Comparison of ENCODE assay signal across 1 cellular context in genomic region chr3:133593243-133593642, GRCh38.
A peak's percentile ranks its signal among the peaks of the same experiment; 100 is the strongest.
TF ChIP-seq lines count a peak whose summit lies in the region.

No MANE protein-coding gene starts in this region.

TF ChIP-seq in GM12878, 131 proteins besides CTCF, POLR2A, EP300 and RAD21:
- TF ChIP-seq SP1 (IDR thresholded peaks at IDR 0.05; ENCODE audit: low read depth, low read length) (no peak), ATF2 (IDR thresholded peaks at IDR 0.05; ENCODE audit: low read length) (0 out of 2 replicates have a peak, but pooled peaks have one; percentile 34), BRCA1 (IDR thresholded peaks at IDR 0.05; ENCODE audit: low read depth, low read length) (no peak), EED (IDR thresholded peaks at IDR 0.05; ENCODE audit: low read depth) (no peak), EGR1 (IDR thresholded peaks at IDR 0.05; ENCODE audit: borderline replicate concordance in 1 of 2, low read depth in 2 of 2, low read length in 2 of 2) (no peak), HDAC6 (IDR thresholded peaks at IDR 0.05; ENCODE audit: unreplicated experiment) (no peak), NFIC (IDR thresholded peaks at IDR 0.05; ENCODE audit: low read depth, low read length) (peak; percentile 39; the same call in 1 of the 2 replicates), TCF12 (IDR thresholded peaks at IDR 0.05; ENCODE audit: low read depth, low read length) (no peak)
